In genomic region chr14:102481791-102482238, GRCh38 we compare ENCODE assay signal across 2 cellular contexts.
TF ChIP-seq lines count a peak whose summit lies in the region.

No MANE protein-coding gene starts in this region.

TF ChIP-seq in IMR-90, 13 proteins besides CTCF, POLR2A, EP300 and RAD21:
- no peak for TF ChIP-seq MXI1 (IDR thresholded peaks at IDR 0.05; ENCODE audit: borderline replicate concordance, low read depth, low read length)
- TF ChIP-seq RFX5 (IDR thresholded peaks at IDR 0.05; ENCODE audit: low read depth, low read length) = no peak
- no peak for TF ChIP-seq CEBPB (IDR thresholded peaks at IDR 0.05; ENCODE audit: low read depth, low read length)
- no peak for TF ChIP-seq MAZ (IDR thresholded peaks at IDR 0.05; ENCODE audit: borderline replicate concordance, low read depth, low read length)
- TF ChIP-seq MAFK (IDR thresholded peaks at IDR 0.05; ENCODE audit: low read depth, low read length) = no peak
- TF ChIP-seq USF2 (IDR thresholded peaks at IDR 0.05; ENCODE audit: low read depth, low read length) = no peak
- TF ChIP-seq FOS (IDR thresholded peaks at IDR 0.05; ENCODE audit: low read depth, low read length) = no peak
- no peak for TF ChIP-seq SMC3 (IDR thresholded peaks at IDR 0.05; ENCODE audit: low read depth, low read length)
- no peak for TF ChIP-seq BHLHE40 (IDR thresholded peaks at IDR 0.05; ENCODE audit: low read depth, low read length)
- no peak for TF ChIP-seq CHD1 (IDR thresholded peaks at IDR 0.05; ENCODE audit: low read depth, low read length)
- no peak for TF ChIP-seq NFE2L2 (IDR thresholded peaks at IDR 0.05; ENCODE audit: low read depth, low read length)

TF ChIP-seq in HepG2, 621 proteins besides CTCF, POLR2A, EP300 and RAD21 (continues in another document):
- TF ChIP-seq CAMTA2 (CRISPR knock-in tag; IDR thresholded peaks at IDR 0.05; ENCODE audit: borderline replicate concordance) (no peak), ZBTB49 (CRISPR knock-in tag; IDR thresholded peaks at IDR 0.05; ENCODE audit: borderline replicate concordance) (no peak), ZFP90 (CRISPR knock-in tag; IDR thresholded peaks at IDR 0.05; ENCODE audit: borderline replicate concordance) (no peak), ARHGAP35 (CRISPR knock-in tag; IDR thresholded peaks at IDR 0.05; ENCODE audit: borderline replicate concordance) (no peak), ZNF501 (CRISPR knock-in tag; IDR thresholded peaks at IDR 0.05) (0 out of 2 replicates have a peak, but pooled peaks have one; percentile 16), EEA1 (CRISPR knock-in tag; IDR thresholded peaks at IDR 0.05; ENCODE audit: borderline replicate concordance) (no peak), ZNF17 (CRISPR knock-in tag; IDR thresholded peaks at IDR 0.05) (no peak), AKAP8 (CRISPR knock-in tag; IDR thresholded peaks at IDR 0.05) (no peak), ZNF431 (CRISPR knock-in tag; IDR thresholded peaks at IDR 0.05; ENCODE audit: borderline replicate concordance, low read depth) (no peak), ZNF691 (CRISPR knock-in tag; IDR thresholded peaks at IDR 0.05; ENCODE audit: borderline replicate concordance, low read depth) (no peak), MTERF4 (CRISPR knock-in tag; IDR thresholded peaks at IDR 0.05) (no peak), ZNF382 (CRISPR knock-in tag; IDR thresholded peaks at IDR 0.05; ENCODE audit: borderline replicate concordance) (no peak), NFKBIZ (CRISPR knock-in tag; IDR thresholded peaks at IDR 0.05) (no peak), NR3C1 (CRISPR knock-in tag; IDR thresholded peaks at IDR 0.05) (no peak), ZNF724P (CRISPR knock-in tag; IDR thresholded peaks at IDR 0.05; ENCODE audit: borderline replicate concordance) (no peak), MEF2D (CRISPR knock-in tag; IDR thresholded peaks at IDR 0.05) (no peak), TAF15 (IDR thresholded peaks at IDR 0.05; ENCODE audit: low read depth, low read length, poor library complexity, severe bottlenecking) (no peak), ZNF274 (CRISPR knock-in tag; IDR thresholded peaks at IDR 0.05) (no peak), SP140L (CRISPR knock-in tag; IDR thresholded peaks at IDR 0.05; ENCODE audit: borderline replicate concordance) (no peak), ZFP41 (CRISPR knock-in tag; IDR thresholded peaks at IDR 0.05; ENCODE audit: borderline replicate concordance) (no peak), ZNF562 (CRISPR knock-in tag; IDR thresholded peaks at IDR 0.05; ENCODE audit: borderline replicate concordance) (no peak), SUZ12 (IDR thresholded peaks at IDR 0.05; ENCODE audit: low read depth, low read length) (no peak), KLF9 (CRISPR knock-in tag; IDR thresholded peaks at IDR 0.05; ENCODE audit: low read depth) (no peak), RFXANK (CRISPR knock-in tag; IDR thresholded peaks at IDR 0.05) (no peak), ZNF510 (CRISPR knock-in tag; IDR thresholded peaks at IDR 0.05; ENCODE audit: low read depth) (no peak), FOXK2 (IDR thresholded peaks at IDR 0.05) (0 out of 2 replicates have a peak, but pooled peaks have one; percentile 34), KMT2B (CRISPR knock-in tag; IDR thresholded peaks at IDR 0.05) (no peak), KDM3A (CRISPR knock-in tag; IDR thresholded peaks at IDR 0.05; ENCODE audit: low read depth) (no peak), ZNF740 (CRISPR knock-in tag; IDR thresholded peaks at IDR 0.05) (no peak), SRSF4 (IDR thresholded peaks at IDR 0.05; ENCODE audit: low read depth, low read length, poor library complexity, severe bottlenecking) (no peak), PRDM4 (CRISPR knock-in tag; IDR thresholded peaks at IDR 0.05; ENCODE audit: borderline replicate concordance) (no peak), HNRNPL (IDR thresholded peaks at IDR 0.05; ENCODE audit: low read depth, low read length) (no peak), TIGD3 (CRISPR knock-in tag; IDR thresholded peaks at IDR 0.05; ENCODE audit: borderline replicate concordance) (no peak), SP4 (CRISPR knock-in tag; IDR thresholded peaks at IDR 0.05) (no peak), ZNF350 (CRISPR knock-in tag; IDR thresholded peaks at IDR 0.05; ENCODE audit: borderline replicate concordance, low read depth) (no peak), HNRNPLL (IDR thresholded peaks at IDR 0.05; ENCODE audit: low read depth, low read length, poor library complexity, severe bottlenecking) (no peak), TGIF2 (CRISPR knock-in tag; IDR thresholded peaks at IDR 0.05) (no peak), SRF (IDR thresholded peaks at IDR 0.05; ENCODE audit: low read depth, low read length) (no peak), DPF2 (CRISPR knock-in tag; IDR thresholded peaks at IDR 0.05; ENCODE audit: borderline replicate concordance, low read depth) (no peak), FOSL2 (CRISPR knock-in tag; IDR thresholded peaks at IDR 0.05) (peak; percentile 92), HDAC2 (CRISPR knock-in tag; IDR thresholded peaks at IDR 0.05) (peak; percentile 80), HNF4A (CRISPR knock-in tag; IDR thresholded peaks at IDR 0.05) (no peak), GATAD2A (CRISPR knock-in tag; IDR thresholded peaks at IDR 0.05) (peak; percentile 62), ZBTB34 (CRISPR knock-in tag; IDR thresholded peaks at IDR 0.05) (no peak), FOXJ3 (CRISPR knock-in tag; IDR thresholded peaks at IDR 0.05; ENCODE audit: borderline replicate concordance) (no peak), CENPX (CRISPR knock-in tag; IDR thresholded peaks at IDR 0.05) (no peak), ZNF790 (CRISPR knock-in tag; IDR thresholded peaks at IDR 0.05; ENCODE audit: borderline replicate concordance) (no peak), ATF7-NPFF (CRISPR knock-in tag; IDR thresholded peaks at IDR 0.05; ENCODE audit: low read depth) (no peak), GMEB1 (CRISPR knock-in tag; IDR thresholded peaks at IDR 0.05; ENCODE audit: borderline replicate concordance) (no peak)
- TF ChIP-seq, protein P1, sequence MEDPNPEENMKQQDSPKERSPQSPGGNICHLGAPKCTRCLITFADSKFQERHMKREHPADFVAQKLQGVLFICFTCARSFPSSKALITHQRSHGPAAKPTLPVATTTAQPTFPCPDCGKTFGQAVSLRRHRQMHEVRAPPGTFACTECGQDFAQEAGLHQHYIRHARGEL (CRISPR knock-in tag; IDR thresholded peaks at IDR 0.05) = no peak
- TF ChIP-seq, protein P2, sequence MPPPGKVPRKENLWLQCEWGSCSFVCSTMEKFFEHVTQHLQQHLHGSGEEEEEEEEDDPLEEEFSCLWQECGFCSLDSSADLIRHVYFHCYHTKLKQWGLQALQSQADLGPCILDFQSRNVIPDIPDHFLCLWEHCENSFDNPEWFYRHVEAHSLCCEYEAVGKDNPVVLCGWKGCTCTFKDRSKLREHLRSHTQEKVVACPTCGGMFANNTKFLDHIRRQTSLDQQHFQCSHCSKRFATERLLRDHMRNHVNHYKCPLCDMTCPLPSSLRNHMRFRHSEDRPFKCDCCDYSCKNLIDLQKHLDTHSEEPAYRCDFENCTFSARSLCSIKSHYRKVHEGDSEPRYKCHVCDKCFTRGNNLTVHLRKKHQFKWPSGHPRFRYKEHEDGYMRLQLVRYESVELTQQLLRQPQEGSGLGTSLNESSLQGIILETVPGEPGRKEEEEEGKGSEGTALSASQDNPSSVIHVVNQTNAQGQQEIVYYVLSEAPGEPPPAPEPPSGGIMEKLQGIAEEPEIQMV (CRISPR knock-in tag; IDR thresholded peaks at IDR 0.05; ENCODE audit: low read depth) = no peak
- TF ChIP-seq, protein P3, sequence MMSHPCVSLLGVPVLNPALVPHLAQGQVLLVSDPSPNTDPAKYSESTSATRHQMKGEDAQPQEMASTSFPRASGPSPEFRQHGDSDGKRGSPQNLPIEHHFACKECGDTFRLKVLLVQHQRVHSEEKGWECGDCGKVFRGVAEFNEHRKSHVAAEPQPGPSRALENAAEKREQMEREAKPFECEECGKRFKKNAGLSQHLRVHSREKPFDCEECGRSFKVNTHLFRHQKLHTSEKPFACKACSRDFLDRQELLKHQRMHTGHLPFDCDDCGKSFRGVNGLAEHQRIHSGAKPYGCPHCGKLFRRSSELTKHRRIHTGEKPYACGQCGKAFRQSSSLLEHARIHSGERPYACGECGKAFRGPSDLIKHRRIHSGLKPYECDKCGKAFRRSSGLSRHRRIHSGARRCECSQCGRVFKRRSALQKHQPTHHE (CRISPR knock-in tag; IDR thresholded peaks at IDR 0.05; ENCODE audit: borderline replicate concordance) = no peak
